8 cellular contexts compared by ENCODE assay signal in genomic region chr14:53953002-53953827, GRCh38. TPM values are rescaled to one million over a fixed set of nuclear protein-coding genes. Genes with fewer than 3 reads are reported as not detected.
A peak's percentile ranks its signal among the peaks of the same experiment; 100 is the strongest.
DNase-seq lines count a peak whose midpoint lies in the region; ATAC-seq and TF ChIP-seq lines count a peak whose summit lies in the region.

No MANE protein-coding gene starts in this region.

- H3K4me3 ChIP-seq in MM.1S (ENCODE audit: low read length) = peak overlapping the region; percentile 56
- H3K4me3 ChIP-seq in gastroesophageal sphincter = peak overlapping the region; percentile 42 to 67
- H3K4me3 ChIP-seq in aorta (ENCODE audit: low read length in 2 of 2) = peak overlapping the region; percentile 55 to 72

- 0 to 2% methylated on average over 1 to 19 of the region's 72 CpGs for WGBS in gastroesophageal sphincter (ENCODE audit: low coverage in 1 of 2), 2 donors
- WGBS in aorta, 2 donors = 1% methylated on average over 66 to 72 of the region's 72 CpGs

- no peaks in the 10 kb centered on the region for H3K79me2 ChIP-seq in MM.1S (ENCODE audit: low read length)

- peak; percentile 87 for ATAC-seq in gastroesophageal sphincter
- peak; percentile 92 for ATAC-seq in aorta (ENCODE audit: low FRiP score)

- no peaks in the 10 kb centered on the region for H3F3A ChIP-seq in MM.1S (ENCODE audit: insufficient read depth, low read length)

- no peaks in the 10 kb centered on the region for H4K20me1 ChIP-seq in MM.1S (ENCODE audit: insufficient read depth, low read length)

- peak overlapping the region; percentile 74 for H3K4me3 Mint-ChIP-seq in activated naive CD4-positive, alpha-beta T cell treated with anti-CD3 and anti-CD28 coated beads, Interleukin-2, amount 10 ng/mL, durations not matched to agents 7 days and 5 days
- H3K4me3 Mint-ChIP-seq in nephron = peak overlapping the region; percentile 91 to 100 (median 95)

- TF ChIP-seq CTCF in MM.1S (IDR thresholded peaks at IDR 0.05; ENCODE audit: low read length) (no peak), gastroesophageal sphincter (IDR thresholded peaks at IDR 0.05) (no peak), nephron (IDR thresholded peaks at IDR 0.05; ENCODE audit: unreplicated experiment in 3 of 3) (no peak)

- DNase-seq in DMS153 (lab: John Stamatoyannopoulos, UW) = peak; percentile 4
- no peak for DNase-seq in DMS153 treated with DMSO at 0.1 percent for 48 hours (lab: John Stamatoyannopoulos, UW; ENCODE audit: unreplicated experiment)
- peak; percentile 49 for DNase-seq in MM.1S
- DNase-seq in activated naive CD4-positive, alpha-beta T cell treated with anti-CD3 and anti-CD28 coated beads, Interleukin-2, amount 10 ng/mL, durations not matched to agents 7 days and 5 days = peak; percentile 32
- DNase-seq in aorta = peak; percentile 91 to 95
- no peak for DNase-seq in GDM1 (lab: John Stamatoyannopoulos, UW)

- CTCF ChIA-PET in activated naive CD4-positive, alpha-beta T cell treated with anti-CD3 and anti-CD28 coated beads, Interleukin-2, amount 10 ng/mL, durations not matched to agents 7 days and 5 days (lab: Charles Lee) = no interaction called here

- H3K4me1 Mint-ChIP-seq in activated naive CD4-positive, alpha-beta T cell treated with anti-CD3 and anti-CD28 coated beads, Interleukin-2, amount 10 ng/mL, durations not matched to agents 7 days and 5 days = peaks cover 44% of the 10 kb centered on the region
- peaks cover 41% of the 10 kb centered on the region for H3K4me1 Mint-ChIP-seq in nephron

- H3K27me3 Mint-ChIP-seq in activated naive CD4-positive, alpha-beta T cell treated with anti-CD3 and anti-CD28 coated beads, Interleukin-2, amount 10 ng/mL, durations not matched to agents 7 days and 5 days = peaks cover 95% of the 10 kb centered on the region
- peaks cover 81% of the 10 kb centered on the region for H3K27me3 Mint-ChIP-seq in nephron (ENCODE audit: low read depth)

- H3K9me3 ChIP-seq in MM.1S (replicated peaks; ENCODE audit: insufficient read depth, low read length) (no peaks in the 10 kb centered on the region), gastroesophageal sphincter (no peaks in the 10 kb centered on the region), aorta (ENCODE audit: control insufficient read depth, low read length) (no peaks in the 10 kb centered on the region)

- H3K27ac ChIP-seq in MM.1S (ENCODE audit: low read length) (no peak overlapping the region), gastroesophageal sphincter (peak overlapping the region; percentile 10 to 89 (median 80)), aorta (ENCODE audit: low read depth in 1 of 2, low read length in 2 of 2) (peak overlapping the region in 1 of 2 donors; percentile 69)

- TF ChIP-seq EP300 in gastroesophageal sphincter (IDR thresholded peaks at IDR 0.05) = no peak

- peak overlapping the region; percentile 65 for H2AFZ ChIP-seq in MM.1S (ENCODE audit: low read length)

- H3K36me3 ChIP-seq in MM.1S (replicated peaks; ENCODE audit: insufficient read depth, low read length) (no peaks in the 10 kb centered on the region), gastroesophageal sphincter (peaks cover 0 to 11% of the 10 kb centered on the region in 2 donors), aorta (ENCODE audit: control insufficient read depth in 1 of 2, insufficient read depth in 2 of 2, low read length in 1 of 2) (no peaks in the 10 kb centered on the region)

- peaks cover 8% of the 10 kb centered on the region for H3K36me3 Mint-ChIP-seq in activated naive CD4-positive, alpha-beta T cell treated with anti-CD3 and anti-CD28 coated beads, Interleukin-2, amount 10 ng/mL, durations not matched to agents 7 days and 5 days
- peaks cover 38% of the 10 kb centered on the region for H3K36me3 Mint-ChIP-seq in nephron (ENCODE audit: low read depth)

- H3K4me2 ChIP-seq in MM.1S (ENCODE audit: low read depth, low read length) = peak overlapping the region; percentile 78

- H3K27me3 ChIP-seq in MM.1S (replicated peaks; ENCODE audit: insufficient read depth, low read length) = no peaks in the 10 kb centered on the region
- H3K27me3 ChIP-seq in gastroesophageal sphincter = peaks cover 82% of the 10 kb centered on the region
- no peaks in the 10 kb centered on the region for H3K27me3 ChIP-seq in aorta (ENCODE audit: control insufficient read depth in 1 of 2, insufficient read depth in 2 of 2, low read length in 1 of 2)

- no peaks in the 10 kb centered on the region for H3K4me1 ChIP-seq in MM.1S (ENCODE audit: low read length)
- peaks cover 0 to 63% (median 4%) of the 10 kb centered on the region in 3 donors for H3K4me1 ChIP-seq in gastroesophageal sphincter
- no peaks in the 10 kb centered on the region for H3K4me1 ChIP-seq in aorta (ENCODE audit: control insufficient read depth in 1 of 2, insufficient read depth in 2 of 2, low read length in 2 of 2)

- no peak overlapping the region for H3K9ac ChIP-seq in MM.1S (ENCODE audit: low read length)

- H3K27ac Mint-ChIP-seq in activated naive CD4-positive, alpha-beta T cell treated with anti-CD3 and anti-CD28 coated beads, Interleukin-2, amount 10 ng/mL, durations not matched to agents 7 days and 5 days = peak overlapping the region; percentile 76
- peak overlapping the region; percentile 72 to 96 (median 91) for H3K27ac Mint-ChIP-seq in nephron

- peak; percentile 88 to 89 for TF ChIP-seq POLR2A in gastroesophageal sphincter (IDR thresholded peaks at IDR 0.05)

- intact Hi-C loops in aorta (cut with DNase I) = loop anchor here (5.0 to 10.0 kb wide), 4 partner anchors 49 to 382 kb away; no protein-coding TSS in a partner anchor

- H3K9me2 ChIP-seq in MM.1S (replicated peaks; ENCODE audit: insufficient read depth, low read length) = no peaks in the 10 kb centered on the region

- H3K9me3 Mint-ChIP-seq in activated naive CD4-positive, alpha-beta T cell treated with anti-CD3 and anti-CD28 coated beads, Interleukin-2, amount 10 ng/mL, durations not matched to agents 7 days and 5 days = peaks cover 2% of the 10 kb centered on the region
- H3K9me3 Mint-ChIP-seq in nephron = no peaks in the 10 kb centered on the region

RNA-seq across cellular contexts. Expression of gene BMP4, which starts 3.4 kb away (rescaled TPM):
- total RNA-seq in gastroesophageal sphincter (10 to 100 TPM; 11.3 to 81.2 (median 26.6) TPM), aorta (10 to 100 TPM in 1 of 2 donors, 1 to 10 TPM in 1; 7.8 to 28.5 TPM)
- polyA plus RNA-seq in aorta = 10 to 100 TPM in 1 of 2 donors, 1 to 10 TPM in 1; 9.1 to 16.6 TPM

Comparison
In these comparisons a context has a peak if more than half of its experiments do, and no peak if none do; other contexts are left out.
1. DNase-seq: peak in DMS153 (single experiment), MM.1S (single experiment), activated naive CD4-positive, alpha-beta T cell treated with anti-CD3 and anti-CD28 coated beads, Interleukin-2, amount 10 ng/mL, durations not matched to agents 7 days and 5 days (single experiment) and aorta (2 of 2); none in DMS153 treated with DMSO at 0.1 percent for 48 hours (single experiment) and GDM1 (single experiment).
2. Peak in every context shown above with its lines, with median percentiles within 50 percentile points of each other: H3K4me3 ChIP-seq.